In the genomic region with DNA sequence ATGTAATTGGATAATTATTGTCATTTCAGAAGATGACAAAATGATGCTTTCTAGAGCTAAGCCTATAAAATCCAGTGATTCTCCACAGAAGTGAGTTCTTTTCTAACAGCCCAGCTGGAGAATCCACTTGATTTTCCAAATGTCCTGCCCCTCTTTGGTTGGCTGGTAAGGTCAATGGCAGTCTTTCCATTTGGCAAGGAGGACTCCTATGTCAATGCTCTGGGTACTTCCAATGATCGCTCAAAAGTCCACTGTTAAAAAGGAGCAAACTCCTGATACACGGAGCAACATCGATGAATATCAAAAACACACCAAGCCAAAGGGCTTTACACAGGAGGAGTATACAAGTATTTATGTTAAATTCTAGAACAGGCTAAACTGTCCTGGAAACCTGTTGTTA, we compare ENCODE assay signal across 10 cellular contexts. TPM values are rescaled to one million over a fixed set of nuclear protein-coding genes. Genes with fewer than 3 reads are reported as not detected.
DNase-seq lines count a peak whose midpoint lies in the region; ATAC-seq, FAIRE-seq and TF ChIP-seq lines count a peak whose summit lies in the region.
"Had no signal": no experiment of that assay in that cellular context is flagged by ENCODE, and none has a peak within 500 bp of the region (broad histone marks: within the 10 kb centered on the region; RNA-seq: fewer than 3 reads in every experiment).

No MANE protein-coding gene starts in this region.

- TF ChIP-seq CTCF in SK-N-SH (IDR thresholded peaks at IDR 0.05) (no peak), HepG2 (CRISPR knock-in tag; IDR thresholded peaks at IDR 0.05) (no peak)

- TF ChIP-seq RAD21 in SK-N-SH (IDR thresholded peaks at IDR 0.05; ENCODE audit: low read length) (no peak), HepG2 (CRISPR knock-in tag; IDR thresholded peaks at IDR 0.05) (no peak)

- H3K4me1 ChIP-seq in SK-N-SH (ENCODE audit: control insufficient read depth in 1 of 2, insufficient read depth in 2 of 2, low read depth in 1 of 2, low read length in 1 of 2) = peaks cover 24 to 58% of the 10 kb centered on the region in 2 experiments
- H3K4me1 ChIP-seq in HepG2 (ENCODE audit: insufficient read depth, low read length) = peaks cover 64% of the 10 kb centered on the region

- H3F3A ChIP-seq in SK-N-SH (replicated peaks; ENCODE audit: insufficient read depth) = peaks cover 70% of the 10 kb centered on the region

- FAIRE-seq in HepG2 (lab: Jason Lieb, UNC) = no peak
- FAIRE-seq: colon had no signal

- in situ Hi-C loops in HepG2 (cut with HindIII; ENCODE audit: extremely low pct_ligation_motif_present, low pct_unique_long_range_greater_than_20kb) = loop anchor here (10.0 kb wide), 1 partner anchor 54 kb away; no protein-coding TSS in a partner anchor

- no peaks in the 10 kb centered on the region for H3K9me3 ChIP-seq in SK-N-SH
- no peaks in the 10 kb centered on the region for H3K9me3 ChIP-seq in HepG2 (ENCODE audit: low read length)

- peak overlapping the region; percentile 45 for H3K4me2 ChIP-seq in SK-N-SH
- no peak overlapping the region for H3K4me2 ChIP-seq in HepG2 (ENCODE audit: low read depth, low read length)

- H2AFZ ChIP-seq in SK-N-SH (ENCODE audit: low read depth) (no peak overlapping the region), HepG2 (ENCODE audit: low read length) (no peak overlapping the region)

- 96% methylated on average over 3 of the region's 3 CpGs for WGBS in SK-N-SH (ENCODE audit: low lambda C conversion rate)
- WGBS in adipose tissue, 3 donors = 99 to 100% (median 100%) methylated on average over 3 of the region's 3 CpGs
- WGBS in HepG2 (ENCODE audit: low lambda C conversion rate) = 96% methylated on average over 3 of the region's 3 CpGs

- no peaks in the 10 kb centered on the region for H3K27me3 ChIP-seq in SK-N-SH (ENCODE audit: insufficient read depth)
- H3K27me3 ChIP-seq in HepG2 (ENCODE audit: control insufficient read depth in 1 of 2, insufficient read depth in 2 of 2, low read length in 2 of 2) = no peaks in the 10 kb centered on the region

- H4K20me1 ChIP-seq in SK-N-SH (ENCODE audit: insufficient read depth) (no peaks in the 10 kb centered on the region), HepG2 (ENCODE audit: insufficient read depth, low read length) (no peaks in the 10 kb centered on the region)

- peak overlapping the region; percentile 68 for H3K9ac ChIP-seq in SK-N-SH
- H3K9ac ChIP-seq in HepG2 (ENCODE audit: insufficient read depth, low read depth, low read length) = peak overlapping the region; percentile 68

- H3K36me3 ChIP-seq in SK-N-SH (replicated peaks in 1 of 2; ENCODE audit: control insufficient read depth in 1 of 2, insufficient read depth in 2 of 2, low read length in 1 of 2) (peaks cover 66 to 77% of the 10 kb centered on the region in 2 experiments), HepG2 (replicated peaks in 1 of 2; ENCODE audit: control insufficient read depth in 1 of 2, insufficient read depth in 2 of 2, low read length in 2 of 2) (peaks cover 16 to 45% of the 10 kb centered on the region in 2 experiments; a peak in 4 of 5 replicates)

- H3K79me2 ChIP-seq in SK-N-SH (ENCODE audit: insufficient read depth) (peaks cover 76% of the 10 kb centered on the region), HepG2 (ENCODE audit: insufficient read depth, low read length) (peaks cover 3% of the 10 kb centered on the region)

- no peaks in the 10 kb centered on the region for H3K9me2 ChIP-seq in SK-N-SH

- H3K4me3 ChIP-seq in SK-N-SH (ENCODE audit: low read depth in 2 of 2, low read length in 1 of 2) (no peak overlapping the region), HepG2 (replicated peaks in 1 of 3; ENCODE audit: insufficient read depth in 1 of 3, low read depth in 2 of 3, low read length in 3 of 3) (no peak overlapping the region)

- no peaks in the 10 kb centered on the region for H3K9me3 Mint-ChIP-seq in stimulated activated effector memory CD8-positive, alpha-beta T cell treated with anti-CD3 and anti-CD28 coated beads, Interleukin-12 subunit alpha, Interleukin-12 subunit beta, amount 100 ng/mL, for 72 hours

- H3K4me3 Mint-ChIP-seq in stimulated activated effector memory CD8-positive, alpha-beta T cell treated with anti-CD3 and anti-CD28 coated beads, Interleukin-12 subunit alpha, Interleukin-12 subunit beta, amount 100 ng/mL, for 72 hours = no peak overlapping the region

- POLR2A ChIA-PET in SK-N-SH (lab: Yijun Ruan, JAX) (no interaction called here), HepG2 (lab: Yijun Ruan, JAX) (interaction anchor here (0.7 to 1.8 kb wide), 2 partner anchors 58 to 194 kb away, joined by 3 to 17 read pairs; a partner anchor contains a TSS)

- H3K36me3 Mint-ChIP-seq in stimulated activated effector memory CD8-positive, alpha-beta T cell treated with anti-CD3 and anti-CD28 coated beads, Interleukin-12 subunit alpha, Interleukin-12 subunit beta, amount 100 ng/mL, for 72 hours = peaks cover 96% of the 10 kb centered on the region

- no peak for ATAC-seq in SK-N-SH treated with all-trans-retinoic acid at 6 μM for 48 hours
- ATAC-seq in HepG2 = no peak
- no peak for ATAC-seq in stimulated activated effector memory CD8-positive, alpha-beta T cell treated with anti-CD3 and anti-CD28 coated beads, Interleukin-12 subunit alpha, Interleukin-12 subunit beta, amount 100 ng/mL, for 72 hours

- H3K27ac ChIP-seq in SK-N-SH (ENCODE audit: low read depth in 2 of 2, low read length in 1 of 2) = peak overlapping the region; percentile 65 to 100
- H3K27ac ChIP-seq in adipose tissue (ENCODE audit: low read depth, low read length) = peak overlapping the region; percentile 0
- H3K27ac ChIP-seq in HepG2 (ENCODE audit: extremely low read length, insufficient read depth, low read length) = peak overlapping the region; percentile 97

- H3K27ac Mint-ChIP-seq in stimulated activated effector memory CD8-positive, alpha-beta T cell treated with anti-CD3 and anti-CD28 coated beads, Interleukin-12 subunit alpha, Interleukin-12 subunit beta, amount 100 ng/mL, for 72 hours = peak overlapping the region; percentile 84

- intact Hi-C loops in HepG2 (cut with micrococcal nuclease; ENCODE audit: unreplicated experiment) (loop anchor here (2.0 to 5.0 kb wide), 3 partner anchors 18 to 62 kb away; a partner anchor contains a TSS), head of caudate nucleus (cut with DNase I) (no loop called here)

- TF ChIP-seq POLR2A in HepG2 (IDR thresholded peaks at IDR 0.05; ENCODE audit: insufficient read depth in 1 of 2, low read depth in 2 of 2, low read length in 2 of 2) = no peak

- TF ChIP-seq EP300 in SK-N-SH (IDR thresholded peaks at IDR 0.05; ENCODE audit: borderline replicate concordance in 1 of 2, low read depth in 1 of 2, low read length in 1 of 2) = no peak
- no peak for TF ChIP-seq EP300 in HepG2 (IDR thresholded peaks at IDR 0.05; ENCODE audit: low read depth in 2 of 2, low read length in 2 of 2)
- no peak for TF ChIP-seq EP300 in HepG2 (CRISPR knock-in tag; IDR thresholded peaks at IDR 0.05; ENCODE audit: borderline replicate concordance)

- CTCF ChIA-PET in SK-N-SH (lab: Yijun Ruan, JAX) (interaction anchor here (0.9 to 6.9 kb wide), 5 partner anchors 59 to 199 kb away, joined by 3 to 25 read pairs (median 3); a partner anchor contains a TSS), HepG2 (lab: Yijun Ruan, JAX; ENCODE audit: low intra/inter-chr PET ratio, low total read pairs) (no interaction called here)

- peaks cover 68% of the 10 kb centered on the region for H3K4me1 Mint-ChIP-seq in stimulated activated effector memory CD8-positive, alpha-beta T cell treated with anti-CD3 and anti-CD28 coated beads, Interleukin-12 subunit alpha, Interleukin-12 subunit beta, amount 100 ng/mL, for 72 hours

- DNase-seq in SK-N-SH = no peak
- DNase-seq in HepG2 (ENCODE audit: low spot score) = no peak
- no peak for DNase-seq in stimulated activated effector memory CD8-positive, alpha-beta T cell treated with anti-CD3 and anti-CD28 coated beads, Interleukin-12 subunit alpha, Interleukin-12 subunit beta, amount 100 ng/mL, for 72 hours (ENCODE audit: low spot score in 2 of 2)
- DNase-seq in DMS153 treated with DMSO at 0.1 percent for 48 hours (lab: John Stamatoyannopoulos, UW; ENCODE audit: unreplicated experiment) = no peak
- no peak for DNase-seq in NCI-H2029 treated with DMSO at 0.1 percent for 48 hours (lab: John Stamatoyannopoulos, UW)
- DNase-seq in head of caudate nucleus = no peak
- DNase-seq: NK-92 treated with Interleukin-12 subunit alpha and Interleukin-12 subunit beta, amount 100 ng/mL, for 24 hours had no signal

- BruUV-seq in HepG2 (replicated peaks; lab: Mats Ljungman, UMichigan) = no TSS peak

TF ChIP-seq in SK-N-SH treated with all-trans-retinoic acid at 6 μM for 48 hours, 23 proteins besides CTCF, POLR2A, EP300 and RAD21 (continues in another document):
- TF ChIP-seq ZFP3 (CRISPR knock-in tag; IDR thresholded peaks at IDR 0.05) = no peak
- no peak for TF ChIP-seq ZFP30 (CRISPR knock-in tag; IDR thresholded peaks at IDR 0.05)

TF ChIP-seq in HepG2, 621 proteins besides CTCF, POLR2A, EP300 and RAD21 (continues in another document):
- no peak for TF ChIP-seq STAT5B (CRISPR knock-in tag; IDR thresholded peaks at IDR 0.05)

RNA-seq across cellular contexts. Expression of a gene that starts 57.8 kb away (rescaled TPM):
- polyA plus RNA-seq in SK-N-SH (2012; rRNA removed) (47.8 and 52.0 TPM in 2 replicates), adipose tissue (10 to 100 TPM in 1 of 3 donors, 1 to 10 TPM in 2; 6.4 to 22.2 (median 7.2) TPM), HepG2 (2011; rRNA removed) (16.3 and 18.6 TPM in 2 replicates)
- 74.7 and 89.6 TPM in 2 replicates for polyA plus RNA-seq in SK-N-SH (2012; cell fraction: cytosol; rRNA removed)
- 34.1 and 67.1 TPM in 2 replicates for polyA plus RNA-seq in SK-N-SH (2012; cell fraction: nucleus; rRNA removed)
- total RNA-seq in HepG2 (2016; rRNA removed; fragmentation: Illumina TruSeq; extraction: Trizol) = 24.3 and 30.2 TPM in 2 replicates
- total RNA-seq in HepG2 (2016; cell fraction: cytosol; rRNA removed; fragmentation: Illumina TruSeq; extraction: Trizol; ENCODE audit: low read depth) = 5.3 and 5.9 TPM in 2 replicates
- 24.1 and 28.2 TPM in 2 replicates for total RNA-seq in HepG2 (2016; cell fraction: insoluble cytoplasmic fraction; rRNA removed; fragmentation: Illumina TruSeq; extraction: Trizol)
- 10.8 and 11.7 TPM in 2 replicates for total RNA-seq in HepG2 (2016; cell fraction: membrane; rRNA removed; fragmentation: Illumina TruSeq; extraction: Trizol)
- 13.0 and 16.0 TPM in 2 replicates for total RNA-seq in HepG2 (2016; cell fraction: nucleus; rRNA removed; fragmentation: Illumina TruSeq; extraction: Trizol)
- polyA plus RNA-seq in HepG2 (2011; cell fraction: cytosol; rRNA removed) = 8.2 and 13.1 TPM in 2 replicates
- polyA plus RNA-seq in HepG2 (2011; cell fraction: nucleus; rRNA removed) = 9.5 and 12.7 TPM in 2 replicates
- polyA plus RNA-seq in HepG2 (2012) = 44.1 and 47.2 TPM in 2 replicates
- polyA plus RNA-seq in HepG2 (2016; cell fraction: cytosol; fragmentation: Illumina TruSeq; extraction: Trizol; ENCODE audit: low read depth) = 3.7 and 4.1 TPM in 2 replicates
- 20.8 and 22.2 TPM in 2 replicates for polyA plus RNA-seq in HepG2 (2016; cell fraction: insoluble cytoplasmic fraction; fragmentation: Illumina TruSeq; extraction: Trizol; ENCODE audit: low read depth)
- 5.4 and 6.7 TPM in 2 replicates for polyA plus RNA-seq in HepG2 (2016; cell fraction: membrane; fragmentation: Illumina TruSeq; extraction: Trizol; ENCODE audit: low read depth)
- polyA plus RNA-seq in HepG2 (2016; cell fraction: nucleus; fragmentation: Illumina TruSeq; extraction: Trizol; ENCODE audit: insufficient read depth, low read depth) = 17.1 and 19.2 TPM in 2 replicates
- 6.8 and 7.3 TPM in 2 replicates for polyA minus RNA-seq in HepG2 (2011; rRNA and poly(A)+ RNA removed; ENCODE audit: low replicate concordance)
- 15.5 and 20.7 TPM in 2 replicates for polyA minus RNA-seq in HepG2 (2011; cell fraction: cytosol; rRNA and poly(A)+ RNA removed)
- polyA minus RNA-seq in HepG2 (2011; cell fraction: nucleus; rRNA and poly(A)+ RNA removed) = 32.6 and 33.4 TPM in 2 replicates

Comparison
In these comparisons a context has a peak if more than half of its experiments do, and no peak if none do; other contexts are left out.
1. H3K27ac ChIP-seq: peak in every context shown above with its lines; median percentile 97 in HepG2; 82 in SK-N-SH; 0 in adipose tissue.